In genomic region chr1:25863486-25864262, GRCh38 we compare ENCODE assay signal across 31 cellular contexts. TPM values are rescaled to one million over a fixed set of nuclear protein-coding genes. Genes with fewer than 3 reads are reported as not detected.
DNase-seq lines count a peak whose midpoint lies in the region; ATAC-seq, FAIRE-seq and TF ChIP-seq lines count a peak whose summit lies in the region.
"Had no signal": no experiment of that assay in that cellular context is flagged by ENCODE, and none has a peak within 500 bp of the region (broad histone marks: within the 10 kb centered on the region; RNA-seq: fewer than 3 reads in every experiment).

No MANE protein-coding gene starts in this region.

- in situ Hi-C loops in K562 (cut with MboI) = no loop called here
- in situ Hi-C loops in gastrocnemius medialis (cut with MboI; ENCODE audit: low sequenced_read_pairs in 4 of 4) = no loop called here

- H3K27ac Mint-ChIP-seq in H9 (peak overlapping the region in 1 of 3 experiments; percentile 25; a peak in 1 of 7 replicates), nephron (peak overlapping the region in 2 of 3 experiments; percentile 16 to 29), endothelial cell (ENCODE audit: unreplicated experiment) (no peak overlapping the region)
- H3K27ac Mint-ChIP-seq: stimulated activated effector memory CD8-positive, alpha-beta T cell treated with anti-CD3 and anti-CD28 coated beads, Interleukin-12 subunit alpha, Interleukin-12 subunit beta, amount 100 ng/mL, for 72 hours had no signal

- no peak overlapping the region for H2BK12ac ChIP-seq in H9 (ENCODE audit: insufficient read length, low read depth, low read length)

- no peak overlapping the region for H3K4ac ChIP-seq in H9 (ENCODE audit: low read depth, low read length)

- ATAC-seq in K562 (no peak), gastrocnemius medialis (no peak)
- ATAC-seq: A549; GM12878; naive thymus-derived CD8-positive, alpha-beta T cell; stimulated activated effector memory CD8-positive, alpha-beta T cell treated with anti-CD3 and anti-CD28 coated beads, Interleukin-12 subunit alpha, Interleukin-12 subunit beta, amount 100 ng/mL, for 72 hours had no signal

- no peaks in the 10 kb centered on the region for H3K9me1 ChIP-seq in K562 (ENCODE audit: control insufficient read depth, insufficient read depth, low read length)

- H4K5ac ChIP-seq in H9 (ENCODE audit: insufficient read length, low read depth, low read length) = no peak overlapping the region

- H3K36me3 ChIP-seq in BLaER1 (peaks cover 14% of the 10 kb centered on the region), K562 (ENCODE audit: control insufficient read depth, insufficient read depth, low read length) (peaks cover 11% of the 10 kb centered on the region; the same call in 1 of the 3 replicates), gastrocnemius medialis (no peaks in the 10 kb centered on the region)
- H3K36me3 ChIP-seq: ovary had no signal

- no peak overlapping the region for H3K56ac ChIP-seq in H9 (ENCODE audit: insufficient read length, low read depth, low read length)

- TF ChIP-seq POLR2A in K562 (conservative IDR thresholded peaks at IDR 0.05) = no peak
- TF ChIP-seq POLR2A in gastrocnemius medialis (IDR thresholded peaks at IDR 0.05) = no peak

- H3K27me3 ChIP-seq in BLaER1 (no peaks in the 10 kb centered on the region), H9 (ENCODE audit: insufficient read depth, low read length) (no peaks in the 10 kb centered on the region), K562 (ENCODE audit: control insufficient read depth in 2 of 2, insufficient read depth in 2 of 2, low read length in 2 of 2) (no peaks in the 10 kb centered on the region), gastrocnemius medialis (no peaks in the 10 kb centered on the region)
- H3K27me3 ChIP-seq: ovary, Peyer's patch had no signal

- intact Hi-C loops in K562 (cut with micrococcal nuclease) (loop anchor here (5.0 kb wide), 1 partner anchor 369 kb away; the partner anchor contains the start of gene CEP85), gastrocnemius medialis (cut with DNase I; ENCODE audit: low total_unique reads) (no loop called here)

- H3T11ph ChIP-seq in H9 (ENCODE audit: low read length) = no peak overlapping the region

- H3K9me3 Mint-ChIP-seq in H9 (no peaks in the 10 kb centered on the region), nephron (no peaks in the 10 kb centered on the region), endothelial cell (ENCODE audit: unreplicated experiment) (no peaks in the 10 kb centered on the region)
- H3K9me3 Mint-ChIP-seq: CD4-positive, alpha-beta memory T cell; IgD-negative memory B cell; naive thymus-derived CD8-positive, alpha-beta T cell; stimulated activated effector memory CD8-positive, alpha-beta T cell treated with anti-CD3 and anti-CD28 coated beads, Interleukin-12 subunit alpha, Interleukin-12 subunit beta, amount 100 ng/mL, for 72 hours had no signal

- H3K4me3 Mint-ChIP-seq in H9 = no peak overlapping the region
- H3K4me3 Mint-ChIP-seq in nephron = no peak overlapping the region
- no peak overlapping the region for H3K4me3 Mint-ChIP-seq in endothelial cell (ENCODE audit: unreplicated experiment)
- H3K4me3 Mint-ChIP-seq: naive thymus-derived CD8-positive, alpha-beta T cell; stimulated activated effector memory CD8-positive, alpha-beta T cell treated with anti-CD3 and anti-CD28 coated beads, Interleukin-12 subunit alpha, Interleukin-12 subunit beta, amount 100 ng/mL, for 72 hours had no signal

- H2BK15ac ChIP-seq in H9 (ENCODE audit: low read depth, low read length) = no peak overlapping the region

- no peak overlapping the region; the same call in 1 of the 2 replicates for H3K14ac ChIP-seq in H9 (ENCODE audit: insufficient read depth, low read length)

- no peak for FAIRE-seq in K562 (lab: Jason Lieb, UNC)
- FAIRE-seq: A549, endometrium, GM12878 had no signal

- TF ChIP-seq CTCF in H9 (conservative IDR thresholded peaks at IDR 0.05) (0 out of 3 replicates have a peak, but pooled peaks have one; percentile 14), K562 (IDR thresholded peaks at IDR 0.05 in 2 of 3, conservative IDR thresholded peaks at IDR 0.05 in 1 of 3; ENCODE audit: insufficient read depth in 2 of 3, low read depth in 1 of 3, low read length in 3 of 3) (no peak), nephron (IDR thresholded peaks at IDR 0.05; ENCODE audit: unreplicated experiment in 3 of 3) (no peak), endothelial cell (IDR thresholded peaks at IDR 0.05; ENCODE audit: unreplicated experiment) (no peak), gastrocnemius medialis (IDR thresholded peaks at IDR 0.05 in 4 of 5, conservative IDR thresholded peaks at IDR 0.05 in 1 of 5) (no peak)

- POLR2A ChIA-PET in K562 (lab: Yijun Ruan, JAX) = interaction anchor here (0.6 to 2.0 kb wide), 6 partner anchors 8 to 146 kb away, joined by 3 to 4 read pairs (median 4); no protein-coding TSS in a partner anchor

- H4K20me1 ChIP-seq in BLaER1 = no peaks in the 10 kb centered on the region
- H4K20me1 ChIP-seq in H9 (ENCODE audit: control insufficient read depth, insufficient read depth, insufficient read length) = no peaks in the 10 kb centered on the region
- H4K20me1 ChIP-seq in K562 (replicated peaks; ENCODE audit: control insufficient read depth, insufficient read depth, low read length) = no peaks in the 10 kb centered on the region; the same call in 1 of the 2 replicates

- TF ChIP-seq RAD21 in K562 (CRISPR knock-in tag; conservative IDR thresholded peaks at IDR 0.05 in 1 of 2, IDR thresholded peaks at IDR 0.05 in 1 of 2) = no peak

- H3K4me1 Mint-ChIP-seq in H9 (peaks cover 19 to 27% of the 10 kb centered on the region in 2 experiments), nephron (peaks cover 35% of the 10 kb centered on the region), endothelial cell (ENCODE audit: unreplicated experiment) (peaks cover 17% of the 10 kb centered on the region)

- WGBS in H9 (ENCODE audit: extremely low coverage, insufficient read length, low lambda C conversion rate) = no CpG with 5 or more reads among the region's 25 CpGs
- WGBS in K562 (ENCODE audit: insufficient coverage, low coverage, missing lambda C conversion rate) = 84% methylated on average over 25 of the region's 25 CpGs

- TF ChIP-seq EP300 in K562 (IDR thresholded peaks at IDR 0.05; ENCODE audit: low read length) = no peak

- no TSS peak for BruUV-seq in K562 (replicated peaks; lab: Mats Ljungman, UMichigan)

- peaks cover 38% of the 10 kb centered on the region for H3K4me1 ChIP-seq in BLaER1
- H3K4me1 ChIP-seq in H9 (ENCODE audit: insufficient read depth, low read length) = peaks cover 2% of the 10 kb centered on the region; the same call in 1 of the 2 replicates
- peaks cover 21 to 49% of the 10 kb centered on the region in 2 experiments for H3K4me1 ChIP-seq in K562 (replicated peaks in 1 of 2; ENCODE audit: control insufficient read depth in 2 of 2, insufficient read depth in 2 of 2, low read length in 2 of 2)
- H3K4me1 ChIP-seq in gastrocnemius medialis = peaks cover 7 to 11% of the 10 kb centered on the region in 2 donors

- H3K4me3 ChIP-seq in BLaER1 (no peak overlapping the region), K562 (no peak overlapping the region), gastrocnemius medialis (no peak overlapping the region)
- H3K4me3 ChIP-seq: A549, GM12878, ovary, Peyer's patch had no signal

- H3K23me2 ChIP-seq in H9 (ENCODE audit: insufficient read length, low read depth, low read length, poor library complexity, severe bottlenecking) = peaks cover 11% of the 10 kb centered on the region

- H2AK5ac ChIP-seq in H9 (ENCODE audit: insufficient read length, low read length) = no peak overlapping the region

- peaks cover under 1% of the 10 kb centered on the region; the same call in 1 of the 2 replicates for H3K79me2 ChIP-seq in H9 (ENCODE audit: insufficient read depth, low read length)
- H3K79me2 ChIP-seq in K562 (ENCODE audit: control insufficient read depth, insufficient read depth, low read length) = peaks cover 21% of the 10 kb centered on the region

- no peak overlapping the region for H4K91ac ChIP-seq in H9 (ENCODE audit: insufficient read length, low read depth, low read length)

- H3K79me1 ChIP-seq in H9 (ENCODE audit: insufficient read depth, low read depth, low read length, poor library complexity, severe bottlenecking) = no peaks in the 10 kb centered on the region

- peak overlapping the region; percentile 81; the same call in 1 of the 2 replicates for H3K27ac ChIP-seq in BLaER1
- H3K27ac ChIP-seq in H9 (ENCODE audit: insufficient read length, low read depth, low read length) = no peak overlapping the region
- H3K27ac ChIP-seq in K562 (ENCODE audit: extremely low read depth, low read depth, low read length) = no peak overlapping the region
- no peak overlapping the region for H3K27ac ChIP-seq in gastrocnemius medialis
- H3K27ac ChIP-seq: A549, ovary, Peyer's patch, VCaP had no signal

- H3K27me3 Mint-ChIP-seq in H9 (ENCODE audit: low read depth) (no peaks in the 10 kb centered on the region), nephron (ENCODE audit: low read depth) (peaks cover 8% of the 10 kb centered on the region), endothelial cell (ENCODE audit: unreplicated experiment) (peaks cover 9% of the 10 kb centered on the region)
- H3K27me3 Mint-ChIP-seq: CD4-positive, alpha-beta memory T cell; IgD-negative memory B cell; naive thymus-derived CD8-positive, alpha-beta T cell had no signal

- H3K18ac ChIP-seq in H9 (ENCODE audit: insufficient read length, low read depth, low read length) = no peak overlapping the region

- no peak overlapping the region for H2BK5ac ChIP-seq in H9 (ENCODE audit: insufficient read length, low read length)

- H3K36me3 Mint-ChIP-seq in H9 (ENCODE audit: insufficient read depth in 1 of 3, low read depth in 3 of 3) (peaks cover 0 to 13% (median 12%) of the 10 kb centered on the region in 3 experiments; a peak in 4 of 7 replicates), nephron (ENCODE audit: low read depth) (peaks cover 33% of the 10 kb centered on the region), endothelial cell (ENCODE audit: low read depth, unreplicated experiment) (peaks cover 29% of the 10 kb centered on the region)

- H4K8ac ChIP-seq in H9 (replicated peaks; ENCODE audit: insufficient read length, low read depth, low read length) = no peak overlapping the region

- CTCF ChIA-PET in K562 (lab: Yijun Ruan, JAX; ENCODE audit: low intra/inter-chr PET ratio) = no interaction called here

- H2AFZ ChIP-seq in H9 (ENCODE audit: low read length) (no peak overlapping the region), K562 (ENCODE audit: low read depth, low read length) (no peak overlapping the region)

- H2BK20ac ChIP-seq in H9 (ENCODE audit: low read depth, low read length, poor library complexity, severe bottlenecking) = no peak overlapping the region

- DNase-seq in H9 (no peak), K562 (ENCODE audit: extremely low read depth in 1 of 4, low spot score in 3 of 4) (peak in 1 of 4 experiments; percentile 14), endothelial cell (ENCODE audit: low spot score) (no peak), gastrocnemius medialis (no peak), GM03348 (ENCODE audit: low spot score) (no peak), germinal center (ENCODE audit: low spot score) (no peak)
- DNase-seq: activated CD4-positive, alpha-beta T cell treated with anti-CD3 and anti-CD28 coated beads for 48 hours; activated T-cell treated with anti-CD3 and anti-CD28 coated beads, Interleukin-2, amount 50 U/mL, for 48 hours; CD4-positive, alpha-beta memory T cell; central memory CD4-positive, alpha-beta T cell; dermis blood vessel endothelial cell; foreskin melanocyte; HCEC 1CT; kidney glomerular epithelial cell; naive thymus-derived CD8-positive, alpha-beta T cell; NCI-H1048; NCI-H1694 treated with DMSO at 0.1 percent for 48 hours; NCI-H446 treated with DMSO at 0.1 percent for 48 hours; NCI-H774; ovary; Peyer's patch; SW 1271; T1000 had no signal

- no peak overlapping the region for H3K23ac ChIP-seq in H9 (ENCODE audit: insufficient read length, low read depth, low read length)

- H3K4me2 ChIP-seq in BLaER1 = no peak overlapping the region
- no peak overlapping the region for H3K4me2 ChIP-seq in H9 (ENCODE audit: insufficient read depth, insufficient read length, low read length)
- no peak overlapping the region for H3K4me2 ChIP-seq in K562 (ENCODE audit: insufficient read depth, low read length)
- H3K4me2 ChIP-seq: A549 had no signal

- H3K9me3 ChIP-seq in BLaER1 = no peaks in the 10 kb centered on the region
- no peaks in the 10 kb centered on the region for H3K9me3 ChIP-seq in H9 (ENCODE audit: control insufficient read depth, low read depth, low read length)
- no peaks in the 10 kb centered on the region for H3K9me3 ChIP-seq in K562 (replicated peaks; ENCODE audit: control insufficient read depth, insufficient read depth, low read depth, low read length)
- H3K9me3 ChIP-seq in gastrocnemius medialis = no peaks in the 10 kb centered on the region
- H3K9me3 ChIP-seq: A549, ovary, Peyer's patch had no signal

- no peak overlapping the region for H3K9ac ChIP-seq in BLaER1
- H3K9ac ChIP-seq in H9 (ENCODE audit: extremely low read depth, insufficient read length, low read length) = no peak overlapping the region
- peak overlapping the region in 1 of 2 experiments; percentile 2; a peak in 2 of 4 replicates for H3K9ac ChIP-seq in K562 (ENCODE audit: insufficient read depth in 1 of 2, low read depth in 2 of 2, low read length in 2 of 2)

- no peak overlapping the region for H2BK120ac ChIP-seq in H9 (ENCODE audit: low read depth, low read length, poor library complexity, severe bottlenecking)

RNA-seq across cellular contexts. Expression of gene AUNIP, which starts 4.4 kb away (rescaled TPM):
- total RNA-seq in H9 (2021) = 22.0 and 22.2 TPM in 2 replicates
- 50.6 and 72.2 TPM in 2 replicates for total RNA-seq in K562 (2011; cell fraction: chromatin; rRNA removed; ENCODE audit: low replicate concordance)
- 35.2 and 36.8 TPM in 2 replicates for total RNA-seq in K562 (2011; cell fraction: nucleolus; rRNA removed)
- 48.3 and 56.9 TPM in 2 replicates for total RNA-seq in K562 (2011; cell fraction: nucleoplasm; rRNA removed)
- total RNA-seq in K562 (2014; rRNA removed) = 46.4 and 51.4 TPM in 2 replicates
- 47.1 and 55.0 TPM in 2 replicates for total RNA-seq in K562 (2014; rRNA removed; fragmentation: Illumina TruSeq; extraction: Trizol)
- total RNA-seq in K562 (2015; rRNA removed; fragmentation: Illumina TruSeq; extraction: Trizol) = 40.5 and 41.4 TPM in 2 replicates
- 30.9 and 31.7 TPM in 2 replicates for total RNA-seq in K562 (2021)
- polyA plus RNA-seq in K562 (2011; rRNA removed) = 45.0 and 48.8 TPM in 2 replicates
- 26.1 and 34.8 TPM in 2 replicates for polyA plus RNA-seq in K562 (2011; cell fraction: cytosol; rRNA removed)
- polyA plus RNA-seq in K562 (2011; cell fraction: nucleus; rRNA removed) = 23.2 and 23.3 TPM in 2 replicates
- polyA plus RNA-seq in K562 (2012) = 18.8 and 21.2 TPM in 2 replicates
- 48.8 and 50.0 TPM in 2 replicates for polyA plus RNA-seq in K562 (2014; fragmentation: Illumina TruSeq; extraction: Trizol)
- polyA plus RNA-seq in K562 (2014; fragmentation: Nextera tagmentation; extraction: Ambion mirVana) = 10 to 100 TPM; 12.1 to 15.2 TPM
- polyA plus RNA-seq in K562 (2014; rRNA removed) = 52.3 and 53.8 TPM in 2 replicates
- polyA minus RNA-seq in K562 (2011; rRNA and poly(A)+ RNA removed) = 37.1 and 45.0 TPM in 2 replicates
- polyA minus RNA-seq in K562 (2011; cell fraction: cytosol; rRNA and poly(A)+ RNA removed) = 10.0 and 14.8 TPM in 2 replicates
- polyA minus RNA-seq in K562 (2011; cell fraction: nucleus; rRNA and poly(A)+ RNA removed) = 18.4 and 30.3 TPM in 2 replicates
- 3.3 TPM for total RNA-seq in endothelial cell (ENCODE audit: unreplicated experiment)
- not detected for total RNA-seq in gastrocnemius medialis
- total RNA-seq: CD4-positive, alpha-beta memory T cell; naive thymus-derived CD8-positive, alpha-beta T cell had no signal
- polyA plus RNA-seq: CD4-positive, alpha-beta memory T cell; IgD-negative memory B cell; naive thymus-derived CD8-positive, alpha-beta T cell had no signal

RNA-seq across cellular contexts. Expression of gene PAQR7, which starts 11.8 kb away (rescaled TPM):
- total RNA-seq in H9 (2021) (6.0 and 6.3 TPM in 2 replicates), K562 (2014; rRNA removed) (2.4 and 3.3 TPM in 2 replicates), K562 (2014; rRNA removed; fragmentation: Illumina TruSeq; extraction: Trizol) (2.0 and 2.4 TPM in 2 replicates), K562 (2015; rRNA removed; fragmentation: Illumina TruSeq; extraction: Trizol) (2.5 and 2.6 TPM in 2 replicates), K562 (2021) (4.0 and 4.4 TPM in 2 replicates), endothelial cell (ENCODE audit: unreplicated experiment) (18.7 TPM), gastrocnemius medialis (1 to 10 TPM; 1.4 to 3.7 (median 2.1) TPM)
- total RNA-seq in K562 (2011; cell fraction: chromatin; rRNA removed; ENCODE audit: low replicate concordance) = 9.3 and 18.9 TPM in 2 replicates
- total RNA-seq in K562 (2011; cell fraction: nucleolus; rRNA removed) = 15.7 and 18.8 TPM in 2 replicates
- 13.9 and 16.4 TPM in 2 replicates for total RNA-seq in K562 (2011; cell fraction: nucleoplasm; rRNA removed)
- polyA plus RNA-seq in K562 (2011; rRNA removed) (5.2 and 5.4 TPM in 2 replicates), K562 (2014; fragmentation: Illumina TruSeq; extraction: Trizol) (2.9 and 3.3 TPM in 2 replicates), K562 (2014; fragmentation: Nextera tagmentation; extraction: Ambion mirVana) (1 to 10 TPM; 1.1 to 1.2 TPM), K562 (2014; rRNA removed) (2.7 and 3.0 TPM in 2 replicates)
- 8.8 and 14.1 TPM in 2 replicates for polyA plus RNA-seq in K562 (2011; cell fraction: cytosol; rRNA removed)
- 5.8 and 7.4 TPM in 2 replicates for polyA plus RNA-seq in K562 (2011; cell fraction: nucleus; rRNA removed)
- 4.5 and 6.9 TPM in 2 replicates for polyA plus RNA-seq in K562 (2012)
- polyA minus RNA-seq in K562 (2011; rRNA and poly(A)+ RNA removed) = 5.5 and 8.5 TPM in 2 replicates
- polyA minus RNA-seq in K562 (2011; cell fraction: cytosol; rRNA and poly(A)+ RNA removed) = 7.4 and 8.5 TPM in 2 replicates
- polyA minus RNA-seq in K562 (2011; cell fraction: nucleus; rRNA and poly(A)+ RNA removed) = 2.0 and 2.4 TPM in 2 replicates

RNA-seq across cellular contexts. Expression of gene STMN1, which starts 42.5 kb away (rescaled TPM):
- total RNA-seq in H9 (2021) = 499 and 500 TPM in 2 replicates
- total RNA-seq in K562 (2011; cell fraction: chromatin; rRNA removed; ENCODE audit: low replicate concordance) = 79.1 and 202 TPM in 2 replicates
- 64.9 and 72.4 TPM in 2 replicates for total RNA-seq in K562 (2011; cell fraction: nucleolus; rRNA removed)
- total RNA-seq in K562 (2011; cell fraction: nucleoplasm; rRNA removed) = 144 and 204 TPM in 2 replicates
- 717 and 838 TPM in 2 replicates for total RNA-seq in K562 (2014; rRNA removed)
- total RNA-seq in K562 (2014; rRNA removed; fragmentation: Illumina TruSeq; extraction: Trizol) = 432 and 614 TPM in 2 replicates
- 534 and 557 TPM in 2 replicates for total RNA-seq in K562 (2015; rRNA removed; fragmentation: Illumina TruSeq; extraction: Trizol)
- 595 and 622 TPM in 2 replicates for total RNA-seq in K562 (2021)
- 269 and 330 TPM in 2 replicates for polyA plus RNA-seq in K562 (2011; rRNA removed)
- polyA plus RNA-seq in K562 (2011; cell fraction: cytosol; rRNA removed) = 40.0 and 111 TPM in 2 replicates
- 108 and 181 TPM in 2 replicates for polyA plus RNA-seq in K562 (2011; cell fraction: nucleus; rRNA removed)
- 743 and 1,035 TPM in 2 replicates for polyA plus RNA-seq in K562 (2012)
- polyA plus RNA-seq in K562 (2014; fragmentation: Illumina TruSeq; extraction: Trizol) = 1,051 and 1,453 TPM in 2 replicates
- 1,000 to 10,000 TPM; 2,090 to 2,153 TPM for polyA plus RNA-seq in K562 (2014; fragmentation: Nextera tagmentation; extraction: Ambion mirVana)
- polyA plus RNA-seq in K562 (2014; rRNA removed) = 481 and 592 TPM in 2 replicates
- 67.2 and 95.3 TPM in 2 replicates for polyA minus RNA-seq in K562 (2011; rRNA and poly(A)+ RNA removed)
- 80.8 and 100 TPM in 2 replicates for polyA minus RNA-seq in K562 (2011; cell fraction: cytosol; rRNA and poly(A)+ RNA removed)
- 35.7 and 84.1 TPM in 2 replicates for polyA minus RNA-seq in K562 (2011; cell fraction: nucleus; rRNA and poly(A)+ RNA removed)
- 972 TPM for total RNA-seq in endothelial cell (ENCODE audit: unreplicated experiment)
- total RNA-seq in gastrocnemius medialis = 10 to 100 TPM in 2 of 4 donors, 1 to 10 TPM in 2; 4.7 to 20.7 (median 13.7) TPM

RNA-seq across cellular contexts. Expression of gene MTFR1L, which starts 43.9 kb away (rescaled TPM):
- total RNA-seq in H9 (2021) (31.5 and 32.5 TPM in 2 replicates), K562 (2014; rRNA removed) (43.5 and 54.9 TPM in 2 replicates), K562 (2014; rRNA removed; fragmentation: Illumina TruSeq; extraction: Trizol) (39.2 and 41.4 TPM in 2 replicates), K562 (2015; rRNA removed; fragmentation: Illumina TruSeq; extraction: Trizol) (45.2 and 45.8 TPM in 2 replicates), K562 (2021) (54.3 and 58.5 TPM in 2 replicates), endothelial cell (ENCODE audit: unreplicated experiment) (48.1 TPM), gastrocnemius medialis (100 to 1,000 TPM; 123 to 186 (median 170) TPM)
- 93.2 and 162 TPM in 2 replicates for total RNA-seq in K562 (2011; cell fraction: chromatin; rRNA removed; ENCODE audit: low replicate concordance)
- 112 and 114 TPM in 2 replicates for total RNA-seq in K562 (2011; cell fraction: nucleolus; rRNA removed)
- 110 and 117 TPM in 2 replicates for total RNA-seq in K562 (2011; cell fraction: nucleoplasm; rRNA removed)
- polyA plus RNA-seq in K562 (2011; rRNA removed) (53.7 and 79.7 TPM in 2 replicates), K562 (2014; fragmentation: Illumina TruSeq; extraction: Trizol) (71.0 and 84.8 TPM in 2 replicates), K562 (2014; fragmentation: Nextera tagmentation; extraction: Ambion mirVana) (10 to 100 TPM; 81.2 to 98.5 TPM), K562 (2014; rRNA removed) (45.1 and 60.0 TPM in 2 replicates)
- 75.5 and 87.3 TPM in 2 replicates for polyA plus RNA-seq in K562 (2011; cell fraction: cytosol; rRNA removed)
- 196 and 214 TPM in 2 replicates for polyA plus RNA-seq in K562 (2011; cell fraction: nucleus; rRNA removed)
- polyA plus RNA-seq in K562 (2012) = 57.4 and 71.0 TPM in 2 replicates
- polyA minus RNA-seq in K562 (2011; rRNA and poly(A)+ RNA removed) = 35.2 and 44.3 TPM in 2 replicates
- polyA minus RNA-seq in K562 (2011; cell fraction: cytosol; rRNA and poly(A)+ RNA removed) = 23.6 and 25.6 TPM in 2 replicates
- 31.9 and 51.9 TPM in 2 replicates for polyA minus RNA-seq in K562 (2011; cell fraction: nucleus; rRNA and poly(A)+ RNA removed)
